In genomic region chr11:68523743-68524142, GRCh38 we compare ENCODE assay signal across 19 cellular contexts.
DNase-seq lines count a peak whose midpoint lies in the region; ATAC-seq, FAIRE-seq and TF ChIP-seq lines count a peak whose summit lies in the region.
"Had no signal": no experiment of that assay in that cellular context is flagged by ENCODE, and none has a peak within 500 bp of the region (broad histone marks: within the 10 kb centered on the region; RNA-seq: fewer than 3 reads in every experiment).

No MANE protein-coding gene starts in this region.

- no peaks in the 10 kb centered on the region for H3K27me3 ChIP-seq in BLaER1 treated with 17β-estradiol and CSF1 and Interleukin-3, amounts not matched to agents 10 nM and 100 nM
- H3K27me3 ChIP-seq in neutrophil = no peaks in the 10 kb centered on the region
- no peaks in the 10 kb centered on the region for H3K27me3 ChIP-seq in Karpas-422 (ENCODE audit: low read length)
- H3K27me3 ChIP-seq: dorsolateral prefrontal cortex, ovary, tibial artery had no signal

- H3K27ac ChIP-seq in BLaER1 treated with 17β-estradiol and CSF1 and Interleukin-3, amounts not matched to agents 10 nM and 100 nM = peak overlapping the region in 6 of 11 experiments; percentile 3 to 57 (median 38); a peak in 8 of 22 replicates
- H3K27ac ChIP-seq in neutrophil (peak overlapping the region; percentile 13), Karpas-422 (ENCODE audit: low read length) (no peak overlapping the region)
- H3K27ac ChIP-seq: ovary, tibial artery had no signal

- H3K4me2 ChIP-seq in BLaER1 treated with 17β-estradiol and CSF1 and Interleukin-3, amounts not matched to agents 10 nM and 100 nM = peak overlapping the region; percentile 4 to 58 (median 32); a peak in 18 of 22 replicates
- no peak overlapping the region for H3K4me2 ChIP-seq in Karpas-422 (ENCODE audit: low read depth, low read length, poor library complexity, severe bottlenecking)

- no peak for TF ChIP-seq CTCF in neutrophil (IDR thresholded peaks at IDR 0.05)

- no peak for ATAC-seq in GM18907 (IDR thresholded peaks at IDR 0.05; ENCODE audit: unreplicated experiment)

- H2AFZ ChIP-seq in Karpas-422 (ENCODE audit: low read length) = no peak overlapping the region

- FAIRE-seq in endometrium (lab: Jason Lieb, UNC) (peak; percentile 88), RCC 7860 (lab: Jason Lieb, UNC) (no peak)
- FAIRE-seq: GM18507, kidney had no signal

- H3K36me3 ChIP-seq in BLaER1 treated with 17β-estradiol and CSF1 and Interleukin-3, amounts not matched to agents 10 nM and 100 nM = peaks cover 98 to 100% (median 99%) of the 10 kb centered on the region in 11 experiments
- H3K36me3 ChIP-seq in neutrophil (peaks cover 67% of the 10 kb centered on the region), Karpas-422 (ENCODE audit: insufficient read depth, low read length) (peaks cover 74% of the 10 kb centered on the region; the same call in 1 of the 2 replicates)
- H3K36me3 ChIP-seq: ovary had no signal

- peak; percentile 42 for DNase-seq in Ammon's horn (ENCODE audit: low spot score)
- DNase-seq in Karpas-422 = no peak
- DNase-seq in RCC 7860 (ENCODE audit: low spot score) = no peak
- DNase-seq: activated CD4-positive, CD25-positive, alpha-beta regulatory T cell; DMS79 treated with DMSO at 0.1 percent for 48 hours; dorsolateral prefrontal cortex; kidney; NCI-H510A treated with DMSO at 0.1 percent for 48 hours; ovary; SIG-M5; stimulated activated CD4-positive, alpha-beta T cell treated with anti-CD3 and anti-CD28 coated beads, Interleukin-4, amount 100 ng/mL, for 24 hours; T-helper 2 cell; tibial artery had no signal

- peaks cover 100% of the 10 kb centered on the region for H3K79me2 ChIP-seq in Karpas-422 (ENCODE audit: low read length)

- H3K9ac ChIP-seq in BLaER1 treated with 17β-estradiol and CSF1 and Interleukin-3, amounts not matched to agents 10 nM and 100 nM = no peak overlapping the region
- no peak overlapping the region for H3K9ac ChIP-seq in Karpas-422 (ENCODE audit: low read length)

- H3K4me1 ChIP-seq in BLaER1 treated with 17β-estradiol and CSF1 and Interleukin-3, amounts not matched to agents 10 nM and 100 nM = peaks cover 24 to 57% (median 36%) of the 10 kb centered on the region in 10 experiments
- H3K4me1 ChIP-seq in neutrophil (ENCODE audit: control insufficient read depth in 1 of 2, insufficient read depth in 1 of 2, low read depth in 1 of 2, low read length in 1 of 2) = peaks cover 24 to 27% of the 10 kb centered on the region in 2 experiments
- H3K4me1 ChIP-seq in Karpas-422 (ENCODE audit: low read length) = peaks cover 16% of the 10 kb centered on the region

- H3K4me3 ChIP-seq in BLaER1 treated with 17β-estradiol and CSF1 and Interleukin-3, amounts not matched to agents 10 nM and 100 nM = no peak overlapping the region
- H3K4me3 ChIP-seq in neutrophil (ENCODE audit: low read depth in 1 of 2, low read length in 1 of 2) (no peak overlapping the region), Karpas-422 (ENCODE audit: low read length) (no peak overlapping the region)
- H3K4me3 ChIP-seq: dorsolateral prefrontal cortex, HAP-1, ovary, tibial artery had no signal

- peaks cover 46 to 99% (median 73%) of the 10 kb centered on the region in 11 experiments for H4K20me1 ChIP-seq in BLaER1 treated with 17β-estradiol and CSF1 and Interleukin-3, amounts not matched to agents 10 nM and 100 nM
- peaks cover 24% of the 10 kb centered on the region for H4K20me1 ChIP-seq in Karpas-422 (ENCODE audit: insufficient read depth, low read depth, low read length)

- H3K9me3 ChIP-seq in BLaER1 treated with 17β-estradiol and CSF1 and Interleukin-3, amounts not matched to agents 10 nM and 100 nM (replicated peaks in 1 of 11) = no peaks in the 10 kb centered on the region
- no peaks in the 10 kb centered on the region for H3K9me3 ChIP-seq in neutrophil
- no peaks in the 10 kb centered on the region for H3K9me3 ChIP-seq in Karpas-422 (ENCODE audit: low read length)
- H3K9me3 ChIP-seq: HAP-1, ovary, tibial artery had no signal

- H3K9me2 ChIP-seq in Karpas-422 (replicated peaks; ENCODE audit: insufficient read depth, low read length) = no peaks in the 10 kb centered on the region
